1 cellular context compared by ENCODE assay signal in genomic region chr11:447923-448731, GRCh38.
TF ChIP-seq lines count a peak whose summit lies in the region.

No MANE protein-coding gene starts in this region.

TF ChIP-seq in GM12878, 131 proteins besides CTCF, POLR2A, EP300 and RAD21 (continued from another document and continues in another):
- TF ChIP-seq SKIL (IDR thresholded peaks at IDR 0.05; ENCODE audit: low read depth, poor library complexity, severe bottlenecking) (no peak), HDAC2 (IDR thresholded peaks at IDR 0.05) (no peak), NR2C2 (IDR thresholded peaks at IDR 0.05; ENCODE audit: borderline replicate concordance, control insufficient read depth, insufficient read length, low read depth) (no peak), SMAD1 (IDR thresholded peaks at IDR 0.05; ENCODE audit: low read depth, partially characterized antibody) (peak; percentile 91), NR2C1 (IDR thresholded peaks at IDR 0.05) (no peak), ETV6 (conservative IDR thresholded peaks at IDR 0.05 in 1 of 2, IDR thresholded peaks at IDR 0.05 in 1 of 2; ENCODE audit: borderline replicate concordance in 1 of 2, low read depth in 1 of 2) (no peak), ZBED1 (IDR thresholded peaks at IDR 0.05; ENCODE audit: borderline replicate concordance) (no peak), TARDBP (IDR thresholded peaks at IDR 0.05; ENCODE audit: borderline replicate concordance) (no peak), POLR2AphosphoS2 (IDR thresholded peaks at IDR 0.05; ENCODE audit: low read depth, low read length) (0 out of 2 replicates have a peak, but pooled peaks have one; percentile 64), CHD4 (IDR thresholded peaks at IDR 0.05) (no peak), MEF2B (IDR thresholded peaks at IDR 0.05; ENCODE audit: partially characterized antibody, poor library complexity, severe bottlenecking) (no peak), RBBP5 (conservative IDR thresholded peaks at IDR 0.05) (no peak), SMC3 (IDR thresholded peaks at IDR 0.05; ENCODE audit: borderline replicate concordance, low read length) (peak; percentile 60), BCLAF1 (IDR thresholded peaks at IDR 0.05) (no peak), PML (IDR thresholded peaks at IDR 0.05; ENCODE audit: low read length) (no peak), NFIC (IDR thresholded peaks at IDR 0.05; ENCODE audit: low read depth, low read length) (no peak), TCF7 (IDR thresholded peaks at IDR 0.05; ENCODE audit: borderline replicate concordance) (no peak), MYC (IDR thresholded peaks at IDR 0.05; ENCODE audit: insufficient read depth, insufficient read length, insufficient replicate concordance, low read length, severe bottlenecking) (peak; percentile 44), ZBTB33 (IDR thresholded peaks at IDR 0.05) (no peak), ZNF207 (IDR thresholded peaks at IDR 0.05; ENCODE audit: borderline replicate concordance) (no peak), GATAD2B (conservative IDR thresholded peaks at IDR 0.05; ENCODE audit: low read depth) (peak; percentile 84), MTA3 (IDR thresholded peaks at IDR 0.05; ENCODE audit: borderline replicate concordance, low read length) (no peak), ATF7 (IDR thresholded peaks at IDR 0.05; ENCODE audit: low read depth) (peak; percentile 46; the same call in 1 of the 2 replicates), ESRRA (IDR thresholded peaks at IDR 0.05; ENCODE audit: low read length) (no peak; the same call in 1 of the 2 replicates), ZNF592 (IDR thresholded peaks at IDR 0.05) (no peak), TCF12 (IDR thresholded peaks at IDR 0.05; ENCODE audit: low read depth, low read length) (no peak), SP1 (IDR thresholded peaks at IDR 0.05; ENCODE audit: low read depth, low read length) (peak; percentile 43), RCOR1 (conservative IDR thresholded peaks at IDR 0.05; ENCODE audit: low read depth, low read length) (no peak), ZNF217 (IDR thresholded peaks at IDR 0.05) (no peak), EED (IDR thresholded peaks at IDR 0.05; ENCODE audit: low read depth) (peak; percentile 68), ZNF687 (IDR thresholded peaks at IDR 0.05) (peak; percentile 42), NKRF (conservative IDR thresholded peaks at IDR 0.05) (peak; percentile 45; the same call in 1 of the 2 replicates), SRF (IDR thresholded peaks at IDR 0.05; ENCODE audit: low read depth in 2 of 2, low read length in 2 of 2) (no peak), REST (IDR thresholded peaks at IDR 0.05; ENCODE audit: low read depth, low read length) (no peak), SUZ12 (IDR thresholded peaks at IDR 0.05; ENCODE audit: unreplicated experiment) (no peak), PAX8 (IDR thresholded peaks at IDR 0.05) (no peak), IKZF1 (conservative IDR thresholded peaks at IDR 0.05) (peak; percentile 89), FOXM1 (IDR thresholded peaks at IDR 0.05; ENCODE audit: low read depth, low read length) (no peak), IRF3 (IDR thresholded peaks at IDR 0.05) (no peak)
